ENCODE assay signal across 8 cellular contexts in the genomic region with DNA sequence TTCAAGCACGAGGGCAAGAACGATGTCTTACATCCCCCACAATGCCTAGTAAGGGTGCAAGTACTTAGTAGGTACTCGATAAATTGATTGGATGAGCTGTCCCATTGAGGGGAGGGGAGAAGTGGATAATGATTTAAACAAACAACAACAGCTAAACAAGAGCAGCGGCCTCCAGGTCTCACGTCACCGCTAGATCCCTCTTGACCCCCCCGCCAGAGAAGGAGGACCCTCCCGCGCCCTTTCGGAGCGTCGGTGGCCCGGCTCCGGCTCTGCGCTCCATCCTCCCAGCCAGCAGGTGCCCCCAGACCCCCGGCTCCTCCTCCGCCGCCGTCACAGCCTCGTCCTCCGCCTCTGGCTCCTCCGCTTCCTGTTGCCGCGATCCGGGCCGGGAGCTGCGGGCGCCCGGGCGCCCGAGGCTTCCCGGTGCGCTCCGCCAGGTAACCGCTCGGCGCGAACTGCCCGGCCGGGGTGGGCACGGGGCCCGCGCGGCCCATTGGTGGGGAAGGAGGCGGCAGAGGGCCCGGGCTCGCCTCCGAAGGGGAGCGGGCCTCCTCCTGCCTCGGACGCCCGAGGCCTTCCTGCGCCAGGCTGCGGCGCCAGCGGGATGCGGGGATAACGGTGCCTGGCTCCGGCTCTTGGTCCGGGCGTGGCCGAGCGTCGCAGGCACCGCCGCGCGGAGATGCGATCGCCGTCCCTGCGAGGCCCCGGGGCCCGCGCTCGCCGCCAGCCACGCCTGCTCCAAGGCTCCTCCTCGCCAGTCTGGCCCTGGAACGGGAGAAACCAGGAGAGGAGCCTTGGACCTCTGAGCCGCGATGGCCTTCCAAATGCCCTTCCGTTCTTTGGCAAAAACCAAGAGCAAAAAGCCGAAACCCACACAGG. TPM values are rescaled to one million over a fixed set of nuclear protein-coding genes. Genes with fewer than 3 reads are reported as not detected.
DNase-seq lines count a peak whose midpoint lies in the region; TF ChIP-seq lines count a peak whose summit lies in the region.

Gene TLCD5, plus strand, starts transcription at position 368 of the 879 bp plus-strand sequence. CDS start 2,143 bp downstream, outside the sequence.

- in situ Hi-C loops in mammary epithelial cell (cut with MboI; ENCODE audit: low sequenced_read_pairs in 2 of 2), result loop anchor here in 1 of 2 donors (25.0 kb wide), 1 partner anchor 112 kb away; no protein-coding TSS in a partner anchor

- no peaks in the 10 kb centered on the region for H3K36me3 ChIP-seq in KMS-11 (ENCODE audit: insufficient read depth)
- H3K36me3 ChIP-seq in SU-DHL-6 (ENCODE audit: low read length), result no peaks in the 10 kb centered on the region
- no peaks in the 10 kb centered on the region for H3K36me3 ChIP-seq in mammary epithelial cell (ENCODE audit: insufficient read depth, low read length)
- peaks cover 4% of the 10 kb centered on the region for H3K36me3 ChIP-seq in skeletal muscle satellite cell (ENCODE audit: insufficient read depth, low read length)

- no peak within 1 kb of the TSS for H3K4me3 ChIP-seq in KMS-11 (IDR thresholded peaks at IDR 0.05; ENCODE audit: insufficient read depth, low read depth, low read length)
- H3K4me3 ChIP-seq in SU-DHL-6 (ENCODE audit: insufficient read depth, low read length, poor library complexity, severe bottlenecking), result peak within 1 kb of the TSS; percentile 17
- H3K4me3 ChIP-seq in mammary epithelial cell (replicated peaks in 1 of 3; ENCODE audit: insufficient read depth in 1 of 3, low read depth in 2 of 3, low read length in 3 of 3), result peak within 1 kb of the TSS; percentile 39 to 63 (median 52)
- peak within 1 kb of the TSS; percentile 87 for H3K4me3 ChIP-seq in skeletal muscle satellite cell (ENCODE audit: low read length)

- H3K4me2 ChIP-seq in KMS-11 (peak within 1 kb of the TSS; percentile 94), SU-DHL-6 (ENCODE audit: low read depth, low read length, poor library complexity, severe bottlenecking) (peak within 1 kb of the TSS; percentile 29), mammary epithelial cell (ENCODE audit: insufficient read depth, low read depth, low read length) (peak within 1 kb of the TSS; percentile 88), skeletal muscle satellite cell (ENCODE audit: low read length) (peak within 1 kb of the TSS; percentile 89)

- intact Hi-C loops in mammary epithelial cell (cut with micrococcal nuclease), result no loop called here

- H3K9me3 ChIP-seq in SU-DHL-6 (ENCODE audit: insufficient read depth, low read length) (no peaks in the 10 kb centered on the region), mammary epithelial cell (replicated peaks; ENCODE audit: insufficient read depth, low read length) (no peaks in the 10 kb centered on the region), skeletal muscle satellite cell (replicated peaks; ENCODE audit: low read length) (no peaks in the 10 kb centered on the region)

- peak within 1 kb of the TSS; percentile 81 for H3K9ac ChIP-seq in KMS-11
- peak within 1 kb of the TSS; percentile 10; the same call in 1 of the 2 replicates for H3K9ac ChIP-seq in SU-DHL-6 (ENCODE audit: low read length)
- H3K9ac ChIP-seq in mammary epithelial cell (ENCODE audit: insufficient read depth, low read length), result peak within 1 kb of the TSS; percentile 48
- peak within 1 kb of the TSS; percentile 96 for H3K9ac ChIP-seq in skeletal muscle satellite cell (ENCODE audit: low read depth, low read length)

- CTCF ChIA-PET in mammary epithelial cell (lab: Charles Lee; ENCODE audit: low non-redundant PET), result interaction anchor here (0.7 kb wide), 1 partner anchor 90 kb away, joined by 3 read pairs; no protein-coding TSS in a partner anchor

- H3K27ac ChIP-seq in KMS-11, result peak within 1 kb of the TSS; percentile 93
- H3K27ac ChIP-seq in SU-DHL-6 (ENCODE audit: low read depth, low read length), result no peak within 1 kb of the TSS
- H3K27ac ChIP-seq in mammary epithelial cell (ENCODE audit: insufficient read depth, low read depth, low read length), result no peak within 1 kb of the TSS

- H3K79me2 ChIP-seq in KMS-11 (ENCODE audit: insufficient read depth, low read depth), result peaks cover 28% of the 10 kb centered on the region; the same call in 1 of the 2 replicates
- no peaks in the 10 kb centered on the region for H3K79me2 ChIP-seq in SU-DHL-6 (ENCODE audit: insufficient read depth, low read length)
- H3K79me2 ChIP-seq in mammary epithelial cell (ENCODE audit: insufficient read depth, low read length), result no peaks in the 10 kb centered on the region

- H2AFZ ChIP-seq in KMS-11 (ENCODE audit: low read depth) (peak within 1 kb of the TSS; percentile 71), SU-DHL-6 (ENCODE audit: low read depth, low read length, severe bottlenecking) (peak within 1 kb of the TSS; percentile 11), mammary epithelial cell (ENCODE audit: low read depth, low read length) (peak within 1 kb of the TSS; percentile 88)

- dilution Hi-C loops in mammary epithelial cell (cut with HindIII; ENCODE audit: low sequenced_read_pairs), result no loop called here

- H3K4me1 ChIP-seq in KMS-11 (ENCODE audit: low read depth, poor library complexity, severe bottlenecking), result peaks cover 34% of the 10 kb centered on the region
- H3K4me1 ChIP-seq in mammary epithelial cell (ENCODE audit: insufficient read depth, low read length), result peaks cover 11% of the 10 kb centered on the region
- peaks cover 34% of the 10 kb centered on the region for H3K4me1 ChIP-seq in skeletal muscle satellite cell (ENCODE audit: control insufficient read depth, insufficient read depth, low read length)

- no peak for TF ChIP-seq CTCF in KMS-11 (conservative IDR thresholded peaks at IDR 0.05; ENCODE audit: low read depth, low read length)
- TF ChIP-seq CTCF in SU-DHL-6 (IDR thresholded peaks at IDR 0.05; ENCODE audit: insufficient read depth, low read length, poor library complexity, severe bottlenecking), result no peak
- TF ChIP-seq CTCF in mammary epithelial cell (conservative IDR thresholded peaks at IDR 0.05 in 1 of 2, IDR thresholded peaks at IDR 0.05 in 1 of 2; ENCODE audit: extremely low read depth in 1 of 2, insufficient read depth in 1 of 2, low read depth in 1 of 2, low read length in 2 of 2), result no peak

- H3F3A ChIP-seq in SU-DHL-6 (ENCODE audit: insufficient read depth), result no peaks in the 10 kb centered on the region

- H4K20me1 ChIP-seq in KMS-11 (ENCODE audit: insufficient read depth), result no peaks in the 10 kb centered on the region
- no peaks in the 10 kb centered on the region for H4K20me1 ChIP-seq in SU-DHL-6 (ENCODE audit: low read depth, low read length)
- no peaks in the 10 kb centered on the region for H4K20me1 ChIP-seq in mammary epithelial cell (ENCODE audit: insufficient read depth, low read length)

- H3K27me3 ChIP-seq in KMS-11 (ENCODE audit: insufficient read depth, low read depth) (no peaks in the 10 kb centered on the region), SU-DHL-6 (ENCODE audit: low read length) (no peaks in the 10 kb centered on the region), mammary epithelial cell (ENCODE audit: insufficient read depth, low read length) (no peaks in the 10 kb centered on the region), skeletal muscle satellite cell (ENCODE audit: control insufficient read depth, insufficient read depth, low read length) (no peaks in the 10 kb centered on the region)

- H3K9me2 ChIP-seq in SU-DHL-6 (replicated peaks; ENCODE audit: insufficient read depth, low read length), result no peaks in the 10 kb centered on the region

- BruUV-seq in mammary epithelial cell (replicated peaks; lab: Mats Ljungman, UMichigan), result no TSS peak

- 3% methylated on average over 44 of the region's 84 CpGs for WGBS in mammary epithelial cell (ENCODE audit: low coverage, missing lambda C conversion rate)

- peak; percentile 85 for DNase-seq in DMS 273 (lab: John Stamatoyannopoulos, UW; ENCODE audit: unreplicated experiment)
- no peak for DNase-seq in DMS 273 treated with DMSO at 0.1 percent for 48 hours (lab: John Stamatoyannopoulos, UW)
- peak; percentile 60 for DNase-seq in mammary epithelial cell
- DNase-seq in iPS-NIHi11 (ENCODE audit: low spot score), result peak; percentile 89
- DNase-seq in NOMO-1 (lab: John Stamatoyannopoulos, UW; ENCODE audit: unreplicated experiment in 2 of 2), result no peak

RNA-seq across cellular contexts. Expression of gene TLCD5, which starts in this region (rescaled TPM):
- total RNA-seq in mammary epithelial cell, result 1 to 10 TPM; 3.0 to 3.2 TPM
- polyA plus RNA-seq in mammary epithelial cell, result 2.5 TPM
- 1.1 TPM for polyA minus RNA-seq in mammary epithelial cell
- 7.0 and 7.4 TPM in 2 replicates for total RNA-seq in skeletal muscle satellite cell (2012; rRNA removed)

Comparison
In these comparisons a context has a peak if more than half of its experiments do, and no peak if none do; other contexts are left out.
1. DNase-seq: peak in DMS 273 (single experiment), mammary epithelial cell (single experiment) and iPS-NIHi11 (single experiment); none in DMS 273 treated with DMSO at 0.1 percent for 48 hours (single experiment) and NOMO-1 (0 of 2).
2. H2AFZ ChIP-seq: peak in every context shown above with its lines; median percentile 88 in mammary epithelial cell; 71 in KMS-11; 11 in SU-DHL-6.
3. H3K4me2 ChIP-seq: peak in every context shown above with its lines; median percentile 94 in KMS-11; 89 in skeletal muscle satellite cell; 88 in mammary epithelial cell; 29 in SU-DHL-6.
4. H3K9ac ChIP-seq: peak in every context shown above with its lines; median percentile 96 in skeletal muscle satellite cell; 81 in KMS-11; 48 in mammary epithelial cell; 10 in SU-DHL-6.